ENCODE assay signal across 1 cellular context in genomic region chr17:44400226-44400847, GRCh38.
TF ChIP-seq lines count a peak whose summit lies in the region.

No MANE protein-coding gene starts in this region.

TF ChIP-seq in SK-N-SH, 30 proteins besides CTCF, POLR2A, EP300 and RAD21 (continued from another document):
- TF ChIP-seq REST (IDR thresholded peaks at IDR 0.05; ENCODE audit: low read depth, low read length) (no peak), TEAD4 (IDR thresholded peaks at IDR 0.05; ENCODE audit: borderline replicate concordance, insufficient read depth) (no peak), ZBTB33 (IDR thresholded peaks at IDR 0.05; ENCODE audit: borderline replicate concordance, low read depth) (no peak)
